ENCODE assay signal across 8 cellular contexts in the genomic region with DNA sequence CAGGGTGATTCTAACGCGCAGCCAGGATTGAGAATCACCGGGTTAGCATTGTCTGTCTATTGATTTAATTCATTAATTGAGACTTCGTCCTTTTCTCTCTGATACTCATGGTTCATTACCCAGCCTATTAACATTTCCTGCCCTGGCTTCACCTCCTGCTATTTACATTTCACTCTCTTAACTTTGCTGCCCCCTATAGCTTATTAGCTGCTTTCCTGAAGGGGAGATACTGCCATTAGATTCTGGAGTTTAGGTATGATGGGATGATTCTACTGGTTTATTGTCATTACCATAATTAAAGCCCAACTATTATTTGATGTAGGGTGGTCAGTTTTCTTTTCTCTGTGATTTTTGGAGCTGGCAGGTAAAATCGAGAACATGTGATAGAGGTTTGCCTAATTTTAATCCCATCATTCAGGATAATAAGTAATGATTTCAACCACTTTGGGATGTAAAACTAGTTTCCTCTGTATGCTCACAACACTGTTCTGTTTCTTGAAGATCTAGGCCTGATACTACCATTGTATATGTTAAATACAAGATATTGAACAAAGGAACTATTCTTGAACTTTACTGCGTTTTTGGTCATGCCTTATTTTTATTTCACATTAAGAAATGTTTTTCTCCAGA. TPM values are rescaled to one million over a fixed set of nuclear protein-coding genes. Genes with fewer than 3 reads are reported as not detected.
DNase-seq lines count a peak whose midpoint lies in the region; ATAC-seq and TF ChIP-seq lines count a peak whose summit lies in the region.

No MANE protein-coding gene starts in this region.

- 49 to 58% methylated on average over 5 to 6 of the region's 6 CpGs for WGBS in transverse colon (ENCODE audit: low coverage in 1 of 2), 2 donors

- H3K4me1 ChIP-seq in CD4-positive, CD25-positive, alpha-beta regulatory T cell (ENCODE audit: control insufficient read depth, insufficient read depth, low read length, poor library complexity, severe bottlenecking), result peaks cover 86% of the 10 kb centered on the region
- H3K4me1 ChIP-seq in adipocyte (ENCODE audit: control insufficient read depth, insufficient read depth, low read length) (peaks cover 58% of the 10 kb centered on the region), transverse colon (peaks cover 30 to 76% (median 62%) of the 10 kb centered on the region in 4 donors)

- TF ChIP-seq EP300 in transverse colon (IDR thresholded peaks at IDR 0.05; ENCODE audit: low read depth), result no peak

- peak overlapping the region; percentile 98 for H3K4me3 ChIP-seq in CD4-positive, CD25-positive, alpha-beta regulatory T cell (ENCODE audit: low read depth, low read length)
- H3K4me3 ChIP-seq in adipocyte (ENCODE audit: low read length) (no peak overlapping the region), transverse colon (no peak overlapping the region)

- peak; percentile 85 to 89 for ATAC-seq in CD4-positive, CD25-positive, alpha-beta regulatory T cell (ENCODE audit: low read depth in 2 of 2)
- peak; percentile 67 for ATAC-seq in GM18907 (IDR thresholded peaks at IDR 0.05; ENCODE audit: unreplicated experiment)
- ATAC-seq in HG03432 (IDR thresholded peaks at IDR 0.05; ENCODE audit: unreplicated experiment), result peak; percentile 69

- intact Hi-C loops in transverse colon (cut with DNase I; ENCODE audit: low total_unique reads), result no loop called here

- H3K4me1 Mint-ChIP-seq in CD4-positive, CD25-positive, alpha-beta regulatory T cell, result peaks cover 40 to 85% (median 78%) of the 10 kb centered on the region in 4 donors

- no peak overlapping the region for H3K27ac ChIP-seq in CD4-positive, CD25-positive, alpha-beta regulatory T cell (ENCODE audit: insufficient read depth, low read length, poor library complexity, severe bottlenecking)
- H3K27ac ChIP-seq in transverse colon, result no peak overlapping the region

- H3K36me3 Mint-ChIP-seq in CD4-positive, CD25-positive, alpha-beta regulatory T cell, result peaks cover 16% of the 10 kb centered on the region

- peak in 2 of 3 donors; percentile 69 to 77 for DNase-seq in CD4-positive, CD25-positive, alpha-beta regulatory T cell
- peak; percentile 4 to 64 for DNase-seq in NCI-H524 (lab: John Stamatoyannopoulos, UW)
- peak; percentile 47 for DNase-seq in adipocyte (ENCODE audit: low read depth)
- DNase-seq in iPS-NIHi7 (ENCODE audit: extremely low spot score), result peak; percentile 52
- DNase-seq in transverse colon, result no peak
- no peak for DNase-seq in inferior parietal cortex (ENCODE audit: extremely low spot score)

- no peaks in the 10 kb centered on the region for H3K27me3 Mint-ChIP-seq in CD4-positive, CD25-positive, alpha-beta regulatory T cell

- in situ Hi-C loops in transverse colon (cut with MboI; ENCODE audit: low pct_ligation_motif_present in 1 of 4, low pct_unique_long_range_greater_than_20kb in 1 of 4, low sequenced_read_pairs in 3 of 4), result loop anchor here in 1 of 4 donors (10.0 kb wide), 2 partner anchors 163 to 217 kb away; no protein-coding TSS in a partner anchor

- no peaks in the 10 kb centered on the region for H3K9me3 ChIP-seq in CD4-positive, CD25-positive, alpha-beta regulatory T cell (ENCODE audit: control insufficient read depth in 2 of 2, low read length in 2 of 2)
- H3K9me3 ChIP-seq in adipocyte (ENCODE audit: control insufficient read depth, low read length) (no peaks in the 10 kb centered on the region), transverse colon (no peaks in the 10 kb centered on the region)

- H3K27me3 ChIP-seq in CD4-positive, CD25-positive, alpha-beta regulatory T cell (ENCODE audit: control insufficient read depth, insufficient read depth, low read length), result no peaks in the 10 kb centered on the region
- H3K27me3 ChIP-seq in adipocyte (replicated peaks; ENCODE audit: control insufficient read depth, insufficient read depth, low read length) (no peaks in the 10 kb centered on the region), transverse colon (no peaks in the 10 kb centered on the region)

- H3K9me3 Mint-ChIP-seq in CD4-positive, CD25-positive, alpha-beta regulatory T cell, result no peaks in the 10 kb centered on the region

- H3K36me3 ChIP-seq in CD4-positive, CD25-positive, alpha-beta regulatory T cell (ENCODE audit: control insufficient read depth, insufficient read depth, low read length), result no peaks in the 10 kb centered on the region
- H3K36me3 ChIP-seq in adipocyte (ENCODE audit: control insufficient read depth, insufficient read depth, low read length, severe bottlenecking) (no peaks in the 10 kb centered on the region), transverse colon (no peaks in the 10 kb centered on the region)

- H3K27ac Mint-ChIP-seq in CD4-positive, CD25-positive, alpha-beta regulatory T cell, result peak overlapping the region; percentile 2 to 72 (median 6)

- TF ChIP-seq CTCF in transverse colon (IDR thresholded peaks at IDR 0.05), result peak; percentile 36 to 53 (median 48)

- no peak overlapping the region for H3K9ac ChIP-seq in adipocyte (ENCODE audit: low read length)

- H3K4me3 Mint-ChIP-seq in CD4-positive, CD25-positive, alpha-beta regulatory T cell, result peak overlapping the region; percentile 17 to 94 (median 50)

- no peak for TF ChIP-seq POLR2A in transverse colon (IDR thresholded peaks at IDR 0.05)

RNA-seq across cellular contexts. Expression of gene PPP2R5A, which starts 6.4 kb away (rescaled TPM):
- 64.6 TPM for total RNA-seq in CD4-positive, CD25-positive, alpha-beta regulatory T cell
- polyA plus RNA-seq in CD4-positive, CD25-positive, alpha-beta regulatory T cell, result 10 to 100 TPM; 41.6 to 52.8 (median 46.2) TPM
- 10 to 100 TPM; 32.2 to 68.3 (median 51.8) TPM for total RNA-seq in transverse colon

Comparison
In these comparisons a context has a peak if more than half of its experiments do, and no peak if none do; other contexts are left out.
1. DNase-seq: peak in CD4-positive, CD25-positive, alpha-beta regulatory T cell (2 of 3), NCI-H524 (2 of 2), adipocyte (single experiment) and iPS-NIHi7 (single experiment); none in transverse colon (single experiment) and inferior parietal cortex (single experiment).
2. Peak in every context shown above with its lines, with median percentiles within 50 percentile points of each other: ATAC-seq.